In the genomic region with DNA sequence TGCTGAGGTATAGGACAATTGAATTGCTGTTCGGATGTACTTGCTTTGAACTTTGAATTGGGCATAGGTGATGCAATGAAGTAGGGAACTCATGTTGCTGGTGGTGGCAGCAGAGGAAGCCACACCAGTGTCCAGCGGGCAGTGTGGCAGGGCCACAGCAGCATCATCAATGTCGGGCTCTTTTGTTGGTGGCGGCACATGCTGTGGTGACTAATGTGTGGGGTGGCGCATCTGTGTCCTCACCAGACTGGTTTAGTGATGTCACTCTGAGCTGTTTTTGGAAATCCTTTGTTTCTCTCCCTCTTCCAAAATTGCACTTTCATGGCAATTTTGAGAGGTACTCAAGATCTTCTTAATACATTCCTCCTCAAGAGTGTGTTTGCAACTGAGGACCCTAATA, we compare ENCODE assay signal across 2 cellular contexts.
A peak's percentile ranks its signal among the peaks of the same experiment; 100 is the strongest.
TF ChIP-seq lines count a peak whose summit lies in the region.

No MANE protein-coding gene starts in this region.

TF ChIP-seq in HCT116, 20 proteins besides CTCF, POLR2A, EP300 and RAD21:
- TF ChIP-seq CEBPB (IDR thresholded peaks at IDR 0.05; ENCODE audit: low read depth) (peak; percentile 76), JUND (IDR thresholded peaks at IDR 0.05) (peak; percentile 34), TCF7L2 (IDR thresholded peaks at IDR 0.05; ENCODE audit: borderline replicate concordance, extremely low read depth, insufficient read depth, insufficient read length) (peak; percentile 55), SP1 (IDR thresholded peaks at IDR 0.05; ENCODE audit: low read depth) (peak; percentile 57), SIN3A (IDR thresholded peaks at IDR 0.05; ENCODE audit: low read depth) (no peak), ELF1 (IDR thresholded peaks at IDR 0.05; ENCODE audit: borderline replicate concordance, low read depth) (no peak), FOSL1 (IDR thresholded peaks at IDR 0.05; ENCODE audit: low read depth) (peak; percentile 67), EZH2 (IDR thresholded peaks at IDR 0.05) (no peak)
- TF ChIP-seq, protein P1, sequence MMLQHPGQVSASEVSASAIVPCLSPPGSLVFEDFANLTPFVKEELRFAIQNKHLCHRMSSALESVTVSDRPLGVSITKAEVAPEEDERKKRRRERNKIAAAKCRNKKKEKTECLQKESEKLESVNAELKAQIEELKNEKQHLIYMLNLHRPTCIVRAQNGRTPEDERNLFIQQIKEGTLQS (IDR thresholded peaks at IDR 0.05) = peak; percentile 73
- TF ChIP-seq, protein P2, sequence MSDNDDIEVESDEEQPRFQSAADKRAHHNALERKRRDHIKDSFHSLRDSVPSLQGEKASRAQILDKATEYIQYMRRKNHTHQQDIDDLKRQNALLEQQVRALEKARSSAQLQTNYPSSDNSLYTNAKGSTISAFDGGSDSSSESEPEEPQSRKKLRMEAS (IDR thresholded peaks at IDR 0.05) = peak; percentile 37; the same call in 1 of the 2 replicates

TF ChIP-seq in H1, 55 proteins besides CTCF, POLR2A, EP300 and RAD21:
- no peak for TF ChIP-seq SIX5 (IDR thresholded peaks at IDR 0.05; ENCODE audit: low read depth, low read length)
- no peak for TF ChIP-seq RXRA (IDR thresholded peaks at IDR 0.05; ENCODE audit: insufficient read depth, low read depth, low read length)
- TF ChIP-seq, protein P3, sequence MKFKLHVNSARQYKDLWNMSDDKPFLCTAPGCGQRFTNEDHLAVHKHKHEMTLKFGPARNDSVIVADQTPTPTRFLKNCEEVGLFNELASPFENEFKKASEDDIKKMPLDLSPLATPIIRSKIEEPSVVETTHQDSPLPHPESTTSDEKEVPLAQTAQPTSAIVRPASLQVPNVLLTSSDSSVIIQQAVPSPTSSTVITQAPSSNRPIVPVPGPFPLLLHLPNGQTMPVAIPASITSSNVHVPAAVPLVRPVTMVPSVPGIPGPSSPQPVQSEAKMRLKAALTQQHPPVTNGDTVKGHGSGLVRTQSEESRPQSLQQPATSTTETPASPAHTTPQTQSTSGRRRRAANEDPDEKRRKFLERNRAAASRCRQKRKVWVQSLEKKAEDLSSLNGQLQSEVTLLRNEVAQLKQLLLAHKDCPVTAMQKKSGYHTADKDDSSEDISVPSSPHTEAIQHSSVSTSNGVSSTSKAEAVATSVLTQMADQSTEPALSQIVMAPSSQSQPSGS (IDR thresholded peaks at IDR 0.05; ENCODE audit: low read length) = no peak
- no peak for TF ChIP-seq SAP30 (IDR thresholded peaks at IDR 0.05; ENCODE audit: insufficient read depth, insufficient replicate concordance, low read length)
- TF ChIP-seq JUND (IDR thresholded peaks at IDR 0.05; ENCODE audit: low read length) = no peak
- no peak for TF ChIP-seq JUN (IDR thresholded peaks at IDR 0.05; ENCODE audit: low read depth, low read length)
- no peak for TF ChIP-seq CHD2 (IDR thresholded peaks at IDR 0.05; ENCODE audit: low read length)
- no peak for TF ChIP-seq BACH1 (IDR thresholded peaks at IDR 0.05; ENCODE audit: low read length)
- no peak for TF ChIP-seq EZH2 (IDR thresholded peaks at IDR 0.05; ENCODE audit: low read depth, low read length, severe bottlenecking)
- no peak for TF ChIP-seq RFX5 (IDR thresholded peaks at IDR 0.05; ENCODE audit: borderline replicate concordance, low read depth, low read length)
